Comparison of ENCODE assay signal across 10 cellular contexts in the genomic region with DNA sequence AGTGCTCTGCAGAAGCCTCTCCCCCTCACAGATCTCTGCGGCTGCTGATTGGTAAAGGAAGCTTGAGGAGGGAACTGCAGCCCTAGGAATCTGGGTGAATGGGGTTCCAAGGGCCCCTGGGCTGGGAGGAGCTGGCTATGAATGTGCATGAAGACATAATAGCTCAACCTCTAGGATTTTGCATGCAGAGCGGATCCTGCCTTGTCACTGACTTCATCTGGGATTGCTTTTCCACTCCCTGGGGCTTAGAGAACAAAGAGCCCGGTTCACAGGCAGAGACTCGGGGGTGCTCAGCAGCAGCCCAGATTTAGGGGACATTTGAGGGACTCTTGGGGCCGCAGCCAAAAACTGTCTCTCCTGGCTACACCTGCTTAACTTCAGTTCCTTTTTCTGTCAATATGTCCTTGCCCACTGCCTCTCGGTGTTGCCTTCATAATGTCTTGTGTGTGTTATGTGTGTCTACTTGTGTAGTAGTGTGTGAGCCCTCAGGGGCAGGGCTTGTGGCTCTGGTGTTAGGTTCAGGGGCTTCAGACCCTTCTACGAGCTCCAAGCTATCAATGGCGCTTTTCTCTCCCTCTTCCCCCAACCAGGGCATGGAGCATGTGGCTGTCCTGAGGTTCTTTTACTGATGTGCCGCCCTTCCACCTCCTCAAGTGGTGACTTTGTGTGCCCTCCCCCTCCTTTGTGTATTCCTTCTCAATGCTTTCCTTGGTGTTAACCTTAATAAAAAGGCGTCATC. TPM values are rescaled to one million over a fixed set of nuclear protein-coding genes. Genes with fewer than 3 reads are reported as not detected.
DNase-seq lines count a peak whose midpoint lies in the region; ATAC-seq lines count a peak whose summit lies in the region.
"Had no signal": no experiment of that assay in that cellular context is flagged by ENCODE, and none has a peak within 500 bp of the region (broad histone marks: within the 10 kb centered on the region; RNA-seq: fewer than 3 reads in every experiment).

No MANE protein-coding gene starts in this region.

- intact Hi-C loops in cardiac septum (cut with DNase I), result no loop called here

- in situ Hi-C loops in G401 (cut with HindIII; ENCODE audit: low sequenced_read_pairs), result no loop called here

- ATAC-seq in esophagus mucosa, result peak; percentile 38

- DNase-seq in G401 (ENCODE audit: low spot score) (peak; percentile 82), RPMI7951 (ENCODE audit: low read depth) (peak; percentile 24), occipital lobe (lab: John Stamatoyannopoulos, UW) (peak; percentile 78), AG08395 (ENCODE audit: low spot score) (no peak), cardiac septum (ENCODE audit: low spot score) (no peak), NCI-H748 treated with DMSO at 0.1 percent for 48 hours (lab: John Stamatoyannopoulos, UW) (no peak)
- DNase-seq: activated naive CD8-positive, alpha-beta T cell treated with anti-CD3 and anti-CD28 coated beads, Interleukin-2, amount 10 ng/mL, durations not matched to agents 7 days and 5 days; NCI-H774 had no signal

RNA-seq across cellular contexts. Expression of a gene that starts 1.9 kb away (rescaled TPM):
- 0.03 and 0.06 TPM in 2 replicates for total RNA-seq in G401 (2014; rRNA removed; shearing (Covaris generic))
- total RNA-seq in RPMI7951 (2014; rRNA removed; shearing (Covaris generic)), result 0.20 and 0.24 TPM in 2 replicates
- total RNA-seq in esophagus mucosa (0.20 TPM), occipital lobe (17.0 TPM), cardiac septum (0.67 TPM)

RNA-seq across cellular contexts. Expression of a gene that starts 17.7 kb away (rescaled TPM):
- total RNA-seq in G401 (2014; rRNA removed; shearing (Covaris generic)), result not detected in 2 replicates
- not detected in 2 replicates for total RNA-seq in RPMI7951 (2014; rRNA removed; shearing (Covaris generic))
- total RNA-seq in esophagus mucosa (not detected), occipital lobe (not detected), cardiac septum (not detected)
- total RNA-seq: activated naive CD8-positive, alpha-beta T cell treated with anti-CD3 and anti-CD28 coated beads, Interleukin-2, amount 10 ng/mL, durations not matched to agents 7 days and 5 days; subcutaneous adipose tissue had no signal

RNA-seq across cellular contexts. Expression of a gene that starts 28.0 kb away (rescaled TPM):
- total RNA-seq in G401 (2014; rRNA removed; shearing (Covaris generic)), result 10.4 and 11.0 TPM in 2 replicates
- 20.5 and 25.4 TPM in 2 replicates for total RNA-seq in RPMI7951 (2014; rRNA removed; shearing (Covaris generic))
- total RNA-seq in esophagus mucosa, result 24.7 TPM
- 38.8 TPM for total RNA-seq in occipital lobe
- total RNA-seq in cardiac septum, result 69.4 TPM

Comparison
In these comparisons a context has a peak if more than half of its experiments do, and no peak if none do; other contexts are left out.
1. DNase-seq: peak in G401 (single experiment), RPMI7951 (single experiment) and occipital lobe (single experiment); none in AG08395 (single experiment), cardiac septum (single experiment) and NCI-H748 treated with DMSO at 0.1 percent for 48 hours (single experiment).
2. RNA of a gene that starts 1.9 kb away (total RNA-seq): 17.0 TPM in occipital lobe (single experiment); 0.67 TPM in cardiac septum (single experiment), 0.20 to 0.24 TPM in RPMI7951, 0.20 TPM in esophagus mucosa (single experiment) and 0.03 to 0.06 TPM in G401; every median in the first group is over 10 times any median in the second.